In the genomic region with DNA sequence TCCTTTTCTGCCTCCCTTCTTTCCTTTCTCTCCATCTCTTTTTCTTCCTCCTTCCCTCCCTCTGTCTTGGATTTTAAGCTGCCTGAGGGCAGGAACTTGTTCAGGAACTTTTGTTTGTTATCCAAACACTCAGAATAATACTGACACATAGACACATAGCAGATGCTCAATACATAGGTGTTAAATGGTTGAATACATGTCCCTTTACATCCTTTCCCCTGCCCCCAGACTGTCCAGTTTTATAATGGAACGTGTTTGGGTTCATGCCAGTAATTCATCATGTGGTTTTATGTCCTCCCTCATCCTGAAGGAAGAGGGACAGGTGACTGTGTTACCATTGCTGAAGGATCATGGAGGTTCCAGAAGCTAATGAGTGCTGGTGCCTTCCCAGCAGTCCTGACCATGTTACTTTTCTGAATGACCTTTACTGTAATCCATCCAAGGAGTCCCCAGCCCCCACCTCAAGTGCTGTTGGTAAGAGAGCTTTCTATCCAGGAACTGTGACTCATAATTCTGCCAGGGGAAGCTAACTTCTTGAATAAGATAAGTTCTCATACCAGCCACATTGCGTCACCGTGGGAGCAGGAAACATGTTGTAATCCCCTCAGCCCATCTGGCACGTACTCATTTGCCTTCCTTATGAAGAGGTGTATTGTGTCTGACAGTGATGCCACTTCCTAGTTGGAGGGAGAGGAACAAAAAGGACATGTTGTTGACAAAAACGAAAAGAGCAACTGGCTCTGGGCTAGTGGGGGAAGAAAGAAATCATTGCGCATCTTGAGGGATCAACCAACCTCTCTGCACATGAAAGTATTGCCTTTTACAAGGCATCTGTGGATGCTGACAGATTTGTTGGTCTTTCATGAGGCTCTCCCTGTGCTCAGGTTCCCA, we compare ENCODE assay signal across 9 cellular contexts. TPM values are rescaled to one million over a fixed set of nuclear protein-coding genes. Genes with fewer than 3 reads are reported as not detected.
DNase-seq lines count a peak whose midpoint lies in the region; TF ChIP-seq lines count a peak whose summit lies in the region.
"Had no signal": no experiment of that assay in that cellular context is flagged by ENCODE, and none has a peak within 500 bp of the region (broad histone marks: within the 10 kb centered on the region; RNA-seq: fewer than 3 reads in every experiment).

No MANE protein-coding gene starts in this region.

- no peak for TF ChIP-seq CTCF in colonic mucosa (IDR thresholded peaks at IDR 0.05)
- no peak for TF ChIP-seq CTCF in liver (IDR thresholded peaks at IDR 0.05; ENCODE audit: low read depth, low read length, missing input control)

- no peak overlapping the region for H3K27ac Mint-ChIP-seq in CD8-positive, alpha-beta memory T cell
- H3K27ac Mint-ChIP-seq: memory B cell had no signal

- H3K4me1 ChIP-seq in colonic mucosa (no peaks in the 10 kb centered on the region), liver (ENCODE audit: control insufficient read depth in 4 of 4, insufficient read depth in 4 of 4, low read length in 3 of 4) (peaks cover 1 to 20% (median 4%) of the 10 kb centered on the region in 4 donors)
- no peaks in the 10 kb centered on the region for H3K4me1 ChIP-seq in CD8-positive, alpha-beta memory T cell (ENCODE audit: insufficient read depth, low read length)

- H3K9me3 Mint-ChIP-seq in CD8-positive, alpha-beta memory T cell = no peaks in the 10 kb centered on the region

- peak; percentile 22 to 51 for TF ChIP-seq RAD21 in liver (IDR thresholded peaks at IDR 0.05)

- peaks cover 0 to 14% (median 7%) of the 10 kb centered on the region in 3 donors for H3K4me1 Mint-ChIP-seq in CD8-positive, alpha-beta memory T cell
- H3K4me1 Mint-ChIP-seq: memory B cell had no signal

- H3K27me3 Mint-ChIP-seq in CD8-positive, alpha-beta memory T cell = no peaks in the 10 kb centered on the region
- H3K27me3 Mint-ChIP-seq: memory B cell had no signal

- no peaks in the 10 kb centered on the region for H3K27me3 ChIP-seq in colonic mucosa
- H3K27me3 ChIP-seq in liver (ENCODE audit: control insufficient read depth in 4 of 4, insufficient read depth in 4 of 4, low read length in 3 of 4) = no peaks in the 10 kb centered on the region
- H3K27me3 ChIP-seq in CD8-positive, alpha-beta memory T cell (ENCODE audit: insufficient read depth, low read length, poor library complexity, severe bottlenecking) = no peaks in the 10 kb centered on the region

- intact Hi-C loops in colonic mucosa (cut with DNase I) = no loop called here

- H3K9me3 ChIP-seq in colonic mucosa (no peaks in the 10 kb centered on the region), liver (ENCODE audit: control insufficient read depth in 4 of 4, low read length in 3 of 4) (no peaks in the 10 kb centered on the region)
- H3K9me3 ChIP-seq in CD8-positive, alpha-beta memory T cell (ENCODE audit: low read length) = no peaks in the 10 kb centered on the region

- H3K36me3 ChIP-seq in colonic mucosa = no peaks in the 10 kb centered on the region
- H3K36me3 ChIP-seq in liver (ENCODE audit: control insufficient read depth in 4 of 4, insufficient read depth in 3 of 4, low read depth in 1 of 4, low read length in 3 of 4) = peaks cover 2 to 28% (median 7%) of the 10 kb centered on the region in 4 donors
- no peaks in the 10 kb centered on the region for H3K36me3 ChIP-seq in CD8-positive, alpha-beta memory T cell (ENCODE audit: insufficient read depth, low read length)

- H3K4me3 ChIP-seq in colonic mucosa = no peak overlapping the region
- H3K4me3 ChIP-seq in liver (ENCODE audit: low read depth in 1 of 3, low read length in 3 of 3) = no peak overlapping the region
- no peak overlapping the region for H3K4me3 ChIP-seq in CD8-positive, alpha-beta memory T cell (ENCODE audit: low read length)

- H3K27ac ChIP-seq in colonic mucosa (no peak overlapping the region), liver (ENCODE audit: low read depth in 1 of 2, low read length in 2 of 2) (peak overlapping the region; percentile 77 to 91)
- no peak overlapping the region for H3K27ac ChIP-seq in CD8-positive, alpha-beta memory T cell (ENCODE audit: low read depth, low read length)

- POLR2A ChIA-PET in CD8-positive, alpha-beta memory T cell (lab: Charles Lee) = no interaction called here

- DNase-seq in AG20443 (ENCODE audit: low spot score) (peak; percentile 90), HPDE6-E6E7 (ENCODE audit: extremely low spot score) (peak; percentile 87), SW480 (ENCODE audit: low spot score) (peak; percentile 68), colonic mucosa (peak; percentile 28), NCI-H345 (lab: John Stamatoyannopoulos, UW) (no peak)
- peak; percentile 61 to 77 for DNase-seq in stimulated activated CD8-positive, alpha-beta memory T cell treated with anti-CD3 and anti-CD28 coated beads, Interleukin-15, amount 100 ng/mL, for 48 hours (ENCODE audit: low read depth in 2 of 2)
- DNase-seq in CD8-positive, alpha-beta memory T cell = no peak

- no peak overlapping the region for H3K4me3 Mint-ChIP-seq in CD8-positive, alpha-beta memory T cell
- H3K4me3 Mint-ChIP-seq: memory B cell had no signal

- 50% methylated on average over 6 of the region's 6 CpGs for WGBS in liver

- CTCF ChIA-PET in CD8-positive, alpha-beta memory T cell (lab: Charles Lee) = no interaction called here

- peaks cover 11 to 21% (median 16%) of the 10 kb centered on the region in 3 donors for H3K36me3 Mint-ChIP-seq in CD8-positive, alpha-beta memory T cell

- H3K9ac ChIP-seq in colonic mucosa (ENCODE audit: low read depth in 2 of 2, low read length in 2 of 2) (no peak overlapping the region), liver (ENCODE audit: low read depth in 1 of 2, low read length in 2 of 2) (no peak overlapping the region)

TF ChIP-seq in liver, 16 proteins besides CTCF, POLR2A, EP300 and RAD21 (continues in another document):
- TF ChIP-seq TAF1 (conservative IDR thresholded peaks at IDR 0.05) = no peak
- TF ChIP-seq JUND (IDR thresholded peaks at IDR 0.05) = peak; percentile 75 to 96
- TF ChIP-seq, protein P1, sequence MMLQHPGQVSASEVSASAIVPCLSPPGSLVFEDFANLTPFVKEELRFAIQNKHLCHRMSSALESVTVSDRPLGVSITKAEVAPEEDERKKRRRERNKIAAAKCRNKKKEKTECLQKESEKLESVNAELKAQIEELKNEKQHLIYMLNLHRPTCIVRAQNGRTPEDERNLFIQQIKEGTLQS (IDR thresholded peaks at IDR 0.05) = peak; percentile 52
- TF ChIP-seq, protein P2, sequence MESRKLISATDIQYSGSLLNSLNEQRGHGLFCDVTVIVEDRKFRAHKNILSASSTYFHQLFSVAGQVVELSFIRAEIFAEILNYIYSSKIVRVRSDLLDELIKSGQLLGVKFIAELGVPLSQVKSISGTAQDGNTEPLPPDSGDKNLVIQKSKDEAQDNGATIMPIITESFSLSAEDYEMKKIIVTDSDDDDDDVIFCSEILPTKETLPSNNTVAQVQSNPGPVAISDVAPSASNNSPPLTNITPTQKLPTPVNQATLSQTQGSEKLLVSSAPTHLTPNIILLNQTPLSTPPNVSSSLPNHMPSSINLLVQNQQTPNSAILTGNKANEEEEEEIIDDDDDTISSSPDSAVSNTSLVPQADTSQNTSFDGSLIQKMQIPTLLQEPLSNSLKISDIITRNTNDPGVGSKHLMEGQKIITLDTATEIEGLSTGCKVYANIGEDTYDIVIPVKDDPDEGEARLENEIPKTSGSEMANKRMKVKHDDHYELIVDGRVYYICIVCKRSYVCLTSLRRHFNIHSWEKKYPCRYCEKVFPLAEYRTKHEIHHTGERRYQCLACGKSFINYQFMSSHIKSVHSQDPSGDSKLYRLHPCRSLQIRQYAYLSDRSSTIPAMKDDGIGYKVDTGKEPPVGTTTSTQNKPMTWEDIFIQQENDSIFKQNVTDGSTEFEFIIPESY (IDR thresholded peaks at IDR 0.05) = no peak
- TF ChIP-seq NR2F2 (IDR thresholded peaks at IDR 0.05) = no peak
- TF ChIP-seq, protein P3, sequence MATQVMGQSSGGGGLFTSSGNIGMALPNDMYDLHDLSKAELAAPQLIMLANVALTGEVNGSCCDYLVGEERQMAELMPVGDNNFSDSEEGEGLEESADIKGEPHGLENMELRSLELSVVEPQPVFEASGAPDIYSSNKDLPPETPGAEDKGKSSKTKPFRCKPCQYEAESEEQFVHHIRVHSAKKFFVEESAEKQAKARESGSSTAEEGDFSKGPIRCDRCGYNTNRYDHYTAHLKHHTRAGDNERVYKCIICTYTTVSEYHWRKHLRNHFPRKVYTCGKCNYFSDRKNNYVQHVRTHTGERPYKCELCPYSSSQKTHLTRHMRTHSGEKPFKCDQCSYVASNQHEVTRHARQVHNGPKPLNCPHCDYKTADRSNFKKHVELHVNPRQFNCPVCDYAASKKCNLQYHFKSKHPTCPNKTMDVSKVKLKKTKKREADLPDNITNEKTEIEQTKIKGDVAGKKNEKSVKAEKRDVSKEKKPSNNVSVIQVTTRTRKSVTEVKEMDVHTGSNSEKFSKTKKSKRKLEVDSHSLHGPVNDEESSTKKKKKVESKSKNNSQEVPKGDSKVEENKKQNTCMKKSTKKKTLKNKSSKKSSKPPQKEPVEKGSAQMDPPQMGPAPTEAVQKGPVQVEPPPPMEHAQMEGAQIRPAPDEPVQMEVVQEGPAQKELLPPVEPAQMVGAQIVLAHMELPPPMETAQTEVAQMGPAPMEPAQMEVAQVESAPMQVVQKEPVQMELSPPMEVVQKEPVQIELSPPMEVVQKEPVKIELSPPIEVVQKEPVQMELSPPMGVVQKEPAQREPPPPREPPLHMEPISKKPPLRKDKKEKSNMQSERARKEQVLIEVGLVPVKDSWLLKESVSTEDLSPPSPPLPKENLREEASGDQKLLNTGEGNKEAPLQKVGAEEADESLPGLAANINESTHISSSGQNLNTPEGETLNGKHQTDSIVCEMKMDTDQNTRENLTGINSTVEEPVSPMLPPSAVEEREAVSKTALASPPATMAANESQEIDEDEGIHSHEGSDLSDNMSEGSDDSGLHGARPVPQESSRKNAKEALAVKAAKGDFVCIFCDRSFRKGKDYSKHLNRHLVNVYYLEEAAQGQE (IDR thresholded peaks at IDR 0.05) = no peak
- TF ChIP-seq FOXA1 (IDR thresholded peaks at IDR 0.05) = no peak
- peak; percentile 50 for TF ChIP-seq YY1 (IDR thresholded peaks at IDR 0.05)
- TF ChIP-seq EGR1 (IDR thresholded peaks at IDR 0.05; ENCODE audit: low read depth in 2 of 2) = peak in 1 of 2 donors; percentile 48
- peak in 1 of 2 donors; percentile 67 for TF ChIP-seq RXRA (IDR thresholded peaks at IDR 0.05)
- TF ChIP-seq FOXA2 (IDR thresholded peaks at IDR 0.05) = peak; percentile 37
- TF ChIP-seq HNF4G (IDR thresholded peaks at IDR 0.05) = no peak
- peak; percentile 54 for TF ChIP-seq SP1 (IDR thresholded peaks at IDR 0.05)
- no peak for TF ChIP-seq GABPA (IDR thresholded peaks at IDR 0.05 in 1 of 2, conservative IDR thresholded peaks at IDR 0.05 in 1 of 2)
- TF ChIP-seq, protein P4, sequence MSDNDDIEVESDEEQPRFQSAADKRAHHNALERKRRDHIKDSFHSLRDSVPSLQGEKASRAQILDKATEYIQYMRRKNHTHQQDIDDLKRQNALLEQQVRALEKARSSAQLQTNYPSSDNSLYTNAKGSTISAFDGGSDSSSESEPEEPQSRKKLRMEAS (IDR thresholded peaks at IDR 0.05) = peak; percentile 62

RNA-seq across cellular contexts. Expression of a gene that starts 52.4 kb away (rescaled TPM):
- total RNA-seq in colonic mucosa (1 to 10 TPM; 3.9 to 5.0 TPM), liver (100 to 1,000 TPM in 1 of 2 donors, 10 to 100 TPM in 1; 85.1 to 230 TPM)
- polyA plus RNA-seq in liver = 10 to 100 TPM; 53.7 to 58.1 TPM
- 10 to 100 TPM in 1 of 2 experiments, 1 to 10 TPM in 1; 6.7 to 11.5 TPM for total RNA-seq in CD8-positive, alpha-beta memory T cell
- polyA plus RNA-seq in CD8-positive, alpha-beta memory T cell = 5.2 TPM

Comparison
In these comparisons a context has a peak if more than half of its experiments do, and no peak if none do; other contexts are left out.
1. DNase-seq: peak in AG20443 (single experiment), HPDE6-E6E7 (single experiment), SW480 (single experiment), colonic mucosa (single experiment) and stimulated activated CD8-positive, alpha-beta memory T cell treated with anti-CD3 and anti-CD28 coated beads, Interleukin-15, amount 100 ng/mL, for 48 hours (2 of 2); none in CD8-positive, alpha-beta memory T cell (0 of 5) and NCI-H345 (single experiment).
2. H3K27ac ChIP-seq: peak in liver (2 of 2); none in colonic mucosa (single experiment) and CD8-positive, alpha-beta memory T cell (single experiment).
3. RNA of a gene that starts 52.4 kb away (total RNA-seq): 85.1 to 230 TPM in liver; 6.7 to 11.5 TPM in CD8-positive, alpha-beta memory T cell and 3.9 to 5.0 TPM in colonic mucosa; every median in the first group is over 4 times any median in the second.